Comparison of ENCODE assay signal across 1 cellular context in the genomic region with DNA sequence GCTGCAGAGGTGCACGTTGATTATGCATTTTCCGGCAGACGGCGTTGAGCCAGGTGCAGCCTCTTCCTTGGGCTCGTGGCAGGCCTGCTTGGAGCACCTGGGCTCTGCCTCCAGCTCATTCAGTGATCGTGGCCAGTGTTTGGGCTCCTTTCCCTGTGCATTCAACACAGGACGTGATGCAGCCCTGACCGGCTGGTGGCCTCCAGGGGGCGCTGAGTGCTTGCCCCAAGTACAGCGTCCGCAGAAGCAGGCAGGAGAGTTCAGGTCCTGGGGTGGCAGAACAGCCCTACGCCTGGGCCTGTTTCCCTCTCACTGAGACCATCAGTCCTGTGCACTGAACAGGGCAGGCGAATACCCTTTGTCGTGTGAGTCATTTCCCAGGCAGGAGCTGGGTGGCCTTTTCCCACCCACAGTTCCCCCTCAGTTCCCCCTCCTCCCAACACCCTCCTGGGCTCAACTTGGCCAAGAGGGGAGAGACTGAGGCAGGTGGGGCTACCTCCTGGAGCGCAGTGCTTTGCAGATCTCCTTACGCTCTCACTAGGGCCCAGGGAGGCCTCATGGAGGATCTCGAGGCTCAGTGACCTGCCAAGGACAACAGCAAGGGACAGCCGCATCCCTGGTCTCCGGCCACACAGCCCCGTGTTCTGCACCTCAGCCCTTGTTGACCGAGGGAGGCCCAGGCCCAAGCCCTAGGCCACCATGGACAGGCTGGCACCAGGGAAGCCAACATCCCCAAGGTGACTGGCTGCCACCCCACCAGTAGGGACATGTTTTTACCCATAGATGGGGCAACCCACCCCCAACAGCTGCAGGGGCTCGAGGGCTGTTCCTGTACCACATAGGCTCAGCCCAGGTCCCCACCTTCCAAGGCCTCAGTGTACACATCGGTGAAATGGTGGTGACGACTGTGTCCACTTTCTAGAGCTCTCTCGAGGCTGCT.
TF ChIP-seq lines count a peak whose summit lies in the region.

No MANE protein-coding gene starts in this region.

TF ChIP-seq in HepG2, 621 proteins besides CTCF, POLR2A, EP300 and RAD21 (continued from another document and continues in another):
- no peak for TF ChIP-seq ZNF740 (CRISPR knock-in tag; IDR thresholded peaks at IDR 0.05)
- TF ChIP-seq ZNF619 (CRISPR knock-in tag; IDR thresholded peaks at IDR 0.05) = no peak
- no peak for TF ChIP-seq ZFYVE20 (CRISPR knock-in tag; IDR thresholded peaks at IDR 0.05; ENCODE audit: borderline replicate concordance, low read depth)
- no peak for TF ChIP-seq DMTF1 (CRISPR knock-in tag; IDR thresholded peaks at IDR 0.05)
- TF ChIP-seq, protein P1, sequence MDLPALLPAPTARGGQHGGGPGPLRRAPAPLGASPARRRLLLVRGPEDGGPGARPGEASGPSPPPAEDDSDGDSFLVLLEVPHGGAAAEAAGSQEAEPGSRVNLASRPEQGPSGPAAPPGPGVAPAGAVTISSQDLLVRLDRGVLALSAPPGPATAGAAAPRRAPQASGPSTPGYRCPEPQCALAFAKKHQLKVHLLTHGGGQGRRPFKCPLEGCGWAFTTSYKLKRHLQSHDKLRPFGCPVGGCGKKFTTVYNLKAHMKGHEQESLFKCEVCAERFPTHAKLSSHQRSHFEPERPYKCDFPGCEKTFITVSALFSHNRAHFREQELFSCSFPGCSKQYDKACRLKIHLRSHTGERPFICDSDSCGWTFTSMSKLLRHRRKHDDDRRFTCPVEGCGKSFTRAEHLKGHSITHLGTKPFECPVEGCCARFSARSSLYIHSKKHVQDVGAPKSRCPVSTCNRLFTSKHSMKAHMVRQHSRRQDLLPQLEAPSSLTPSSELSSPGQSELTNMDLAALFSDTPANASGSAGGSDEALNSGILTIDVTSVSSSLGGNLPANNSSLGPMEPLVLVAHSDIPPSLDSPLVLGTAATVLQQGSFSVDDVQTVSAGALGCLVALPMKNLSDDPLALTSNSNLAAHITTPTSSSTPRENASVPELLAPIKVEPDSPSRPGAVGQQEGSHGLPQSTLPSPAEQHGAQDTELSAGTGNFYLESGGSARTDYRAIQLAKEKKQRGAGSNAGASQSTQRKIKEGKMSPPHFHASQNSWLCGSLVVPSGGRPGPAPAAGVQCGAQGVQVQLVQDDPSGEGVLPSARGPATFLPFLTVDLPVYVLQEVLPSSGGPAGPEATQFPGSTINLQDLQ (CRISPR knock-in tag; IDR thresholded peaks at IDR 0.05) = no peak
- TF ChIP-seq HOXA5 (CRISPR knock-in tag; IDR thresholded peaks at IDR 0.05) = no peak
- TF ChIP-seq TFDP2 (CRISPR knock-in tag; IDR thresholded peaks at IDR 0.05) = no peak
- 0 out of 2 replicates have a peak, but pooled peaks have one; percentile 23 for TF ChIP-seq ELF3 (CRISPR knock-in tag; IDR thresholded peaks at IDR 0.05)
- no peak for TF ChIP-seq KAT2B (IDR thresholded peaks at IDR 0.05; ENCODE audit: borderline replicate concordance, low read depth, low read length)
- peak; percentile 60 for TF ChIP-seq SALL1 (CRISPR knock-in tag; IDR thresholded peaks at IDR 0.05)
- TF ChIP-seq HOXD1 (CRISPR knock-in tag; IDR thresholded peaks at IDR 0.05) = no peak
- TF ChIP-seq POLR2AphosphoS5 (IDR thresholded peaks at IDR 0.05; ENCODE audit: low read depth, low read length) = no peak
- TF ChIP-seq ZSCAN31 (CRISPR knock-in tag; IDR thresholded peaks at IDR 0.05; ENCODE audit: low read depth) = no peak
- no peak for TF ChIP-seq SNAPC4 (CRISPR knock-in tag; IDR thresholded peaks at IDR 0.05)
- no peak for TF ChIP-seq GFI1 (CRISPR knock-in tag; IDR thresholded peaks at IDR 0.05; ENCODE audit: borderline replicate concordance)
- TF ChIP-seq, protein P2, sequence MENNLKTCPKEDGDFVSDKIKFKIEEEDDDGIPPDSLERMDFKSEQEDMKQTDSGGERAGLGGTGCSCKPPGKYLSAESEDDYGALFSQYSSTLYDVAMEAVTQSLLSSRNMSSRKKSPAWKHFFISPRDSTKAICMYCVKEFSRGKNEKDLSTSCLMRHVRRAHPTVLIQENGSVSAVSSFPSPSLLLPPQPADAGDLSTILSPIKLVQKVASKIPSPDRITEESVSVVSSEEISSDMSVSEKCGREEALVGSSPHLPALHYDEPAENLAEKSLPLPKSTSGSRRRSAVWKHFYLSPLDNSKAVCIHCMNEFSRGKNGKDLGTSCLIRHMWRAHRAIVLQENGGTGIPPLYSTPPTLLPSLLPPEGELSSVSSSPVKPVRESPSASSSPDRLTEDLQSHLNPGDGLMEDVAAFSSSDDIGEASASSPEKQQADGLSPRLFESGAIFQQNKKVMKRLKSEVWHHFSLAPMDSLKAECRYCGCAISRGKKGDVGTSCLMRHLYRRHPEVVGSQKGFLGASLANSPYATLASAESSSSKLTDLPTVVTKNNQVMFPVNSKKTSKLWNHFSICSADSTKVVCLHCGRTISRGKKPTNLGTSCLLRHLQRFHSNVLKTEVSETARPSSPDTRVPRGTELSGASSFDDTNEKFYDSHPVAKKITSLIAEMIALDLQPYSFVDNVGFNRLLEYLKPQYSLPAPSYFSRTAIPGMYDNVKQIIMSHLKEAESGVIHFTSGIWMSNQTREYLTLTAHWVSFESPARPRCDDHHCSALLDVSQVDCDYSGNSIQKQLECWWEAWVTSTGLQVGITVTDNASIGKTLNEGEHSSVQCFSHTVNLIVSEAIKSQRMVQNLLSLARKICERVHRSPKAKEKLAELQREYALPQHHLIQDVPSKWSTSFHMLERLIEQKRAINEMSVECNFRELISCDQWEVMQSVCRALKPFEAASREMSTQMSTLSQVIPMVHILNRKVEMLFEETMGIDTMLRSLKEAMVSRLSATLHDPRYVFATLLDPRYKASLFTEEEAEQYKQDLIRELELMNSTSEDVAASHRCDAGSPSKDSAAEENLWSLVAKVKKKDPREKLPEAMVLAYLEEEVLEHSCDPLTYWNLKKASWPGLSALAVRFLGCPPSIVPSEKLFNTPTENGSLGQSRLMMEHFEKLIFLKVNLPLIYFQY (CRISPR knock-in tag; IDR thresholded peaks at IDR 0.05; ENCODE audit: borderline replicate concordance) = no peak
- TF ChIP-seq TSC22D2 (CRISPR knock-in tag; IDR thresholded peaks at IDR 0.05; ENCODE audit: borderline replicate concordance) = no peak
- TF ChIP-seq TAF15 (IDR thresholded peaks at IDR 0.05; ENCODE audit: low read depth, low read length, poor library complexity, severe bottlenecking) = no peak
- TF ChIP-seq RARG (CRISPR knock-in tag; IDR thresholded peaks at IDR 0.05; ENCODE audit: low read depth) = no peak
- TF ChIP-seq, protein P3, sequence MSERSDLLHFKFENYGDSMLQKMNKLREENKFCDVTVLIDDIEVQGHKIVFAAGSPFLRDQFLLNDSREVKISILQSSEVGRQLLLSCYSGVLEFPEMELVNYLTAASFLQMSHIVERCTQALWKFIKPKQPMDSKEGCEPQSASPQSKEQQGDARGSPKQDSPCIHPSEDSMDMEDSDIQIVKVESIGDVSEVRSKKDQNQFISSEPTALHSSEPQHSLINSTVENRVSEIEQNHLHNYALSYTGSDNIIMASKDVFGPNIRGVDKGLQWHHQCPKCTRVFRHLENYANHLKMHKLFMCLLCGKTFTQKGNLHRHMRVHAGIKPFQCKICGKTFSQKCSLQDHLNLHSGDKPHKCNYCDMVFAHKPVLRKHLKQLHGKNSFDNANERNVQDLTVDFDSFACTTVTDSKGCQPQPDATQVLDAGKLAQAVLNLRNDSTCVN (CRISPR knock-in tag; IDR thresholded peaks at IDR 0.05; ENCODE audit: borderline replicate concordance) = no peak
- peak; percentile 58 for TF ChIP-seq TEAD3 (CRISPR knock-in tag; optimal IDR thresholded peaks at IDR 0.05; ENCODE audit: borderline replicate concordance)
- TF ChIP-seq, protein P4, sequence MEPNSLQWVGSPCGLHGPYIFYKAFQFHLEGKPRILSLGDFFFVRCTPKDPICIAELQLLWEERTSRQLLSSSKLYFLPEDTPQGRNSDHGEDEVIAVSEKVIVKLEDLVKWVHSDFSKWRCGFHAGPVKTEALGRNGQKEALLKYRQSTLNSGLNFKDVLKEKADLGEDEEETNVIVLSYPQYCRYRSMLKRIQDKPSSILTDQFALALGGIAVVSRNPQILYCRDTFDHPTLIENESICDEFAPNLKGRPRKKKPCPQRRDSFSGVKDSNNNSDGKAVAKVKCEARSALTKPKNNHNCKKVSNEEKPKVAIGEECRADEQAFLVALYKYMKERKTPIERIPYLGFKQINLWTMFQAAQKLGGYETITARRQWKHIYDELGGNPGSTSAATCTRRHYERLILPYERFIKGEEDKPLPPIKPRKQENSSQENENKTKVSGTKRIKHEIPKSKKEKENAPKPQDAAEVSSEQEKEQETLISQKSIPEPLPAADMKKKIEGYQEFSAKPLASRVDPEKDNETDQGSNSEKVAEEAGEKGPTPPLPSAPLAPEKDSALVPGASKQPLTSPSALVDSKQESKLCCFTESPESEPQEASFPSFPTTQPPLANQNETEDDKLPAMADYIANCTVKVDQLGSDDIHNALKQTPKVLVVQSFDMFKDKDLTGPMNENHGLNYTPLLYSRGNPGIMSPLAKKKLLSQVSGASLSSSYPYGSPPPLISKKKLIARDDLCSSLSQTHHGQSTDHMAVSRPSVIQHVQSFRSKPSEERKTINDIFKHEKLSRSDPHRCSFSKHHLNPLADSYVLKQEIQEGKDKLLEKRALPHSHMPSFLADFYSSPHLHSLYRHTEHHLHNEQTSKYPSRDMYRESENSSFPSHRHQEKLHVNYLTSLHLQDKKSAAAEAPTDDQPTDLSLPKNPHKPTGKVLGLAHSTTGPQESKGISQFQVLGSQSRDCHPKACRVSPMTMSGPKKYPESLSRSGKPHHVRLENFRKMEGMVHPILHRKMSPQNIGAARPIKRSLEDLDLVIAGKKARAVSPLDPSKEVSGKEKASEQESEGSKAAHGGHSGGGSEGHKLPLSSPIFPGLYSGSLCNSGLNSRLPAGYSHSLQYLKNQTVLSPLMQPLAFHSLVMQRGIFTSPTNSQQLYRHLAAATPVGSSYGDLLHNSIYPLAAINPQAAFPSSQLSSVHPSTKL (CRISPR knock-in tag; IDR thresholded peaks at IDR 0.05) = no peak
- TF ChIP-seq ZNF788 (CRISPR knock-in tag; IDR thresholded peaks at IDR 0.05; ENCODE audit: borderline replicate concordance) = no peak
